7 cellular contexts compared by ENCODE assay signal in the genomic region with DNA sequence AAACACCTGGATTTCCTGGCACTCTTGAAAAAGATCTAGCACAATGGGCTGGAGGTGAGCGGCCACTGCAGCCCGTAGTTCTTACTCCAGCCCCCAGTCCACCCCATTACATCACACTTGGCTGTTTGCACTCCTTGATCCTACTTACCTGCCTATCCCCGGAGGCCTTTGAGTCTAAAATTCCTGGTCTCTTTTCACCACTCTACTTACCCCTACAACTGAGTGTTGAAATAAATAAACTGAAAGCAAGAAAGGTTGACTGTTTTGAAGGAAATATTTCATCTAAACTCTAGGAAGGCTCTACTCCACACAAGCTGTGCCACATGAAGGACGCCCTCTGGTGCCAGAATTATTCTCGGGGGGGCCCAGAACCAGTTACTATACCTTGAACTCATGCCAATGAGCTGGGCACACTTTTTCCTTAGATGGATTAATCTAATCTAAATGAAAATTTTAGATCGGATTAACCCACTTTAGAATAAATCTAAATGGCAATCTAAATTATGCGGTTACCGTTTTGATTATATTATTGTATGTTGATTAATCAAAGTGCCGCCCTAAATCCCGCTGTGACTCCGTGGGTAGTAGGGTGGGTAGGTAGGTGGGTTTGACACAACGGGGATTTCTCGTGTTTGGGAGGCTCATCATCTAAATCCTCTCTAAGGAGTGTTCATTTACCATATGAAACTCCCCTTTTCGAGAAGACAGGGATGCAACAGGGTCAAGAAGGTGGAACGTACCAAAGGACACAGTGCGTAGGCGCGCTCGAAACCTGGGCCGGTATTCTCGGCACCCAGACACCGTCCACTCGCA. TPM values are rescaled to one million over a fixed set of nuclear protein-coding genes. Genes with fewer than 3 reads are reported as not detected.
A peak's percentile ranks its signal among the peaks of the same experiment; 100 is the strongest.
DNase-seq lines count a peak whose midpoint lies in the region; ATAC-seq, FAIRE-seq and TF ChIP-seq lines count a peak whose summit lies in the region.

No MANE protein-coding gene starts in this region.

- CTCF ChIA-PET in SK-N-SH (lab: Yijun Ruan, JAX): interaction anchor here (1.0 to 18.0 kb wide), 5 partner anchors 9 to 158 kb away, joined by 3 to 235 read pairs (median 4); no protein-coding TSS in a partner anchor

- TF ChIP-seq RAD21 in SK-N-SH (IDR thresholded peaks at IDR 0.05; ENCODE audit: low read length): no peak; the same call in 1 of the 2 replicates

- TF ChIP-seq CTCF in LNCAP (IDR thresholded peaks at IDR 0.05): peak; percentile 58
- peak; percentile 57 for TF ChIP-seq CTCF in SK-N-SH (IDR thresholded peaks at IDR 0.05)
- TF ChIP-seq CTCF in keratinocyte (optimal IDR thresholded peaks at IDR 0.05 in 1 of 3, IDR thresholded peaks at IDR 0.05 in 1 of 3, conservative IDR thresholded peaks at IDR 0.05 in 1 of 3; ENCODE audit: extremely low read depth in 1 of 3, insufficient read depth in 2 of 3, low read length in 3 of 3): peak; percentile 31 to 71 (median 42)

- POLR2A ChIA-PET in SK-N-SH (lab: Yijun Ruan, JAX): interaction anchor here (0.6 to 1.9 kb wide), 21 partner anchors 8 to 965 kb away, joined by 3 to 11 read pairs (median 4); partner anchors contain the start of genes FKBP10, HAP1, JUP and P3H4

- peak; percentile 33 for FAIRE-seq in GM18507 (lab: Jason Lieb, UNC)
- FAIRE-seq in keratinocyte (lab: Jason Lieb, UNC): peak; percentile 58

- H3K4me3 ChIP-seq in SK-N-SH (ENCODE audit: low read depth in 2 of 2, low read length in 1 of 2) (peak overlapping the region; percentile 74 to 92), keratinocyte (ENCODE audit: control insufficient read depth in 2 of 3, extremely low read depth in 1 of 3, insufficient read depth in 2 of 3, low read depth in 1 of 3, low read length in 3 of 3) (peak overlapping the region; percentile 66 to 77 (median 70))

- H3F3A ChIP-seq in SK-N-SH (replicated peaks; ENCODE audit: insufficient read depth): peaks cover 42% of the 10 kb centered on the region

- H3K9me1 ChIP-seq in keratinocyte (ENCODE audit: control insufficient read depth, extremely low read depth, insufficient read depth, low read length): no peaks in the 10 kb centered on the region

- DNase-seq in GM18507 (ENCODE audit: extremely low spot score, insufficient read length, low read depth) (no peak), SK-N-SH (peak; percentile 44), astrocyte of the hippocampus (ENCODE audit: low read depth, low spot score) (peak; percentile 56), keratinocyte (ENCODE audit: low read depth, low spot score) (no peak)
- peak; percentile 58 for DNase-seq in stimulated activated CD4-positive, alpha-beta T cell treated with anti-CD3 and anti-CD28 coated beads, Interleukin-4, amount 100 ng/mL, for 1 hour

- H2AFZ ChIP-seq in SK-N-SH (ENCODE audit: low read depth): peak overlapping the region; percentile 97
- H2AFZ ChIP-seq in keratinocyte (ENCODE audit: control insufficient read depth, low read length): peak overlapping the region; percentile 92

- H4K20me1 ChIP-seq in SK-N-SH (ENCODE audit: insufficient read depth) (peaks cover 38% of the 10 kb centered on the region), keratinocyte (ENCODE audit: control insufficient read depth, extremely low read depth, insufficient read depth, low read length) (peaks cover 26% of the 10 kb centered on the region)

- TF ChIP-seq EP300 in SK-N-SH (IDR thresholded peaks at IDR 0.05; ENCODE audit: borderline replicate concordance in 1 of 2, low read depth in 1 of 2, low read length in 1 of 2): no peak

- H3K9me3 ChIP-seq in SK-N-SH (no peaks in the 10 kb centered on the region), keratinocyte (ENCODE audit: control insufficient read depth, low read depth, low read length) (no peaks in the 10 kb centered on the region)

- H3K9ac ChIP-seq in SK-N-SH: peak overlapping the region; percentile 75
- H3K9ac ChIP-seq in keratinocyte (ENCODE audit: control insufficient read depth, extremely low read depth, insufficient read depth, low read length): peak overlapping the region; percentile 99

- H3K4me1 ChIP-seq in SK-N-SH (ENCODE audit: control insufficient read depth in 1 of 2, insufficient read depth in 2 of 2, low read depth in 1 of 2, low read length in 1 of 2): peaks cover 13 to 29% of the 10 kb centered on the region in 2 experiments
- H3K4me1 ChIP-seq in keratinocyte (ENCODE audit: control insufficient read depth, extremely low read depth, insufficient read depth, low read length): peaks cover 6% of the 10 kb centered on the region

- no peaks in the 10 kb centered on the region for H3K9me2 ChIP-seq in SK-N-SH

- H3K27me3 ChIP-seq in SK-N-SH (ENCODE audit: insufficient read depth): no peaks in the 10 kb centered on the region
- no peaks in the 10 kb centered on the region for H3K27me3 ChIP-seq in keratinocyte (ENCODE audit: control insufficient read depth, extremely low read depth, insufficient read depth, low read length)

- H3K27ac ChIP-seq in SK-N-SH (ENCODE audit: low read depth in 2 of 2, low read length in 1 of 2) (peak overlapping the region; percentile 98 to 100), keratinocyte (ENCODE audit: control insufficient read depth, insufficient read depth, low read length) (peak overlapping the region; percentile 98)

- H3K79me2 ChIP-seq in SK-N-SH (ENCODE audit: insufficient read depth) (peaks cover 27% of the 10 kb centered on the region), keratinocyte (ENCODE audit: control insufficient read depth, insufficient read depth, low read length) (peaks cover 20% of the 10 kb centered on the region)

- ATAC-seq in HG03571 (IDR thresholded peaks at IDR 0.05; ENCODE audit: unreplicated experiment): no peak

- H3K4me2 ChIP-seq in SK-N-SH: peak overlapping the region; percentile 85
- H3K4me2 ChIP-seq in keratinocyte (ENCODE audit: control insufficient read depth, extremely low read depth, insufficient read depth, low read depth, low read length): peak overlapping the region; percentile 93

- 6% methylated on average over 23 of the region's 23 CpGs for whole genome bisulfite sequencing in SK-N-SH (ENCODE audit: low lambda C conversion rate)

- dilution Hi-C loops in keratinocyte (cut with MboI; ENCODE audit: extremely low pct_ligation_motif_present, low sequenced_read_pairs): no loop called here

- peaks cover 37% of the 10 kb centered on the region in 2 experiments for H3K36me3 ChIP-seq in SK-N-SH (replicated peaks in 1 of 2; ENCODE audit: control insufficient read depth in 1 of 2, insufficient read depth in 2 of 2, low read length in 1 of 2)
- peaks cover 24 to 27% of the 10 kb centered on the region in 2 experiments for H3K36me3 ChIP-seq in keratinocyte (ENCODE audit: control insufficient read depth in 2 of 2, extremely low read depth in 1 of 2, insufficient read depth in 2 of 2, low read length in 2 of 2)

TF ChIP-seq in SK-N-SH, 30 proteins besides CTCF, POLR2A, EP300 and RAD21 (continues in another document):
- TF ChIP-seq NFIC (IDR thresholded peaks at IDR 0.05; ENCODE audit: borderline replicate concordance) (peak; percentile 55; the same call in 1 of the 2 replicates), USF1 (IDR thresholded peaks at IDR 0.05; ENCODE audit: borderline replicate concordance, low read depth) (no peak)

RNA-seq across cellular contexts. Expression of gene EIF1, which starts 0.7 kb away (rescaled TPM):
- 300 and 336 TPM in 2 replicates for polyA plus RNA-seq in SK-N-SH (2012; rRNA removed)
- polyA plus RNA-seq in SK-N-SH (2012; cell fraction: cytosol; rRNA removed): 360 and 565 TPM in 2 replicates
- polyA plus RNA-seq in SK-N-SH (2012; cell fraction: nucleus; rRNA removed): 300 and 460 TPM in 2 replicates
- polyA plus RNA-seq in keratinocyte: 236 to 308 TPM (median 272 TPM) in 3 replicates
- 1,255 TPM for polyA plus RNA-seq in keratinocyte (2011; ENCODE audit: low read depth)
- 367 and 580 TPM in 2 replicates for polyA plus RNA-seq in keratinocyte (2011; cell fraction: cytosol; rRNA removed)
- 378 and 447 TPM in 2 replicates for polyA plus RNA-seq in keratinocyte (2011; cell fraction: nucleus; rRNA removed)
- polyA plus RNA-seq in keratinocyte (2012; ENCODE audit: low replicate concordance): 695 and 2,008 TPM in 2 replicates
- polyA minus RNA-seq in keratinocyte: 71.7 to 141 TPM (median 108 TPM) in 3 replicates
- 100 TPM for polyA minus RNA-seq in keratinocyte (2011; cell fraction: cytosol; rRNA and poly(A)+ RNA removed)
- polyA minus RNA-seq in keratinocyte (2011; cell fraction: nucleus; rRNA and poly(A)+ RNA removed): 71.1 and 103 TPM in 2 replicates

RNA-seq across cellular contexts. Expression of gene GAST, which starts 24.1 kb away (rescaled TPM):
- polyA plus RNA-seq in SK-N-SH (2012; rRNA removed): not detected in 2 replicates
- not detected in 2 replicates for polyA plus RNA-seq in SK-N-SH (2012; cell fraction: cytosol; rRNA removed)
- polyA plus RNA-seq in SK-N-SH (2012; cell fraction: nucleus; rRNA removed): not detected in 2 replicates
- 0.40 to 4.8 TPM (median 0.87 TPM) in 3 replicates for polyA plus RNA-seq in keratinocyte
- 4.0 TPM for polyA plus RNA-seq in keratinocyte (2011; ENCODE audit: low read depth)
- 2.4 and 3.9 TPM in 2 replicates for polyA plus RNA-seq in keratinocyte (2011; cell fraction: cytosol; rRNA removed)
- polyA plus RNA-seq in keratinocyte (2011; cell fraction: nucleus; rRNA removed): 1.4 and 2.1 TPM in 2 replicates
- polyA plus RNA-seq in keratinocyte (2012; ENCODE audit: low replicate concordance): 2.0 and 15.0 TPM in 2 replicates
- 0.76 TPM in 1 of 3 replicates, not detected in the others for polyA minus RNA-seq in keratinocyte
- not detected for polyA minus RNA-seq in keratinocyte (2011; cell fraction: cytosol; rRNA and poly(A)+ RNA removed)
- polyA minus RNA-seq in keratinocyte (2011; cell fraction: nucleus; rRNA and poly(A)+ RNA removed): not detected in 2 replicates

RNA-seq across cellular contexts. Expression of gene HAP1, which starts 46.4 kb away (rescaled TPM):
- polyA plus RNA-seq in SK-N-SH (2012; rRNA removed) (0.16 and 0.18 TPM in 2 replicates), keratinocyte (0.95 to 2.3 TPM (median 1.6 TPM) in 3 replicates)
- 0.04 and 0.05 TPM in 2 replicates for polyA plus RNA-seq in SK-N-SH (2012; cell fraction: cytosol; rRNA removed)
- 1.3 and 1.5 TPM in 2 replicates for polyA plus RNA-seq in SK-N-SH (2012; cell fraction: nucleus; rRNA removed)
- 5.9 TPM for polyA plus RNA-seq in keratinocyte (2011; ENCODE audit: low read depth)
- polyA plus RNA-seq in keratinocyte (2011; cell fraction: cytosol; rRNA removed): 0.95 and 1.3 TPM in 2 replicates
- 11.3 and 11.7 TPM in 2 replicates for polyA plus RNA-seq in keratinocyte (2011; cell fraction: nucleus; rRNA removed)
- 1.2 and 8.8 TPM in 2 replicates for polyA plus RNA-seq in keratinocyte (2012; ENCODE audit: low replicate concordance)
- polyA minus RNA-seq in keratinocyte: 0.66 to 1.2 TPM (median 0.80 TPM) in 3 replicates
- not detected for polyA minus RNA-seq in keratinocyte (2011; cell fraction: cytosol; rRNA and poly(A)+ RNA removed)
- polyA minus RNA-seq in keratinocyte (2011; cell fraction: nucleus; rRNA and poly(A)+ RNA removed): 1.3 and 1.8 TPM in 2 replicates

Comparison
In these comparisons a context has a peak if more than half of its experiments do, and no peak if none do; other contexts are left out.
1. DNase-seq: peak in SK-N-SH (single experiment), astrocyte of the hippocampus (single experiment) and stimulated activated CD4-positive, alpha-beta T cell treated with anti-CD3 and anti-CD28 coated beads, Interleukin-4, amount 100 ng/mL, for 1 hour (single experiment); none in GM18507 (single experiment) and keratinocyte (single experiment).
2. Peak in every context shown above with its lines, with median percentiles within 50 percentile points of each other: CTCF ChIP-seq.